Comparison of ENCODE assay signal across 1 cellular context in the genomic region with DNA sequence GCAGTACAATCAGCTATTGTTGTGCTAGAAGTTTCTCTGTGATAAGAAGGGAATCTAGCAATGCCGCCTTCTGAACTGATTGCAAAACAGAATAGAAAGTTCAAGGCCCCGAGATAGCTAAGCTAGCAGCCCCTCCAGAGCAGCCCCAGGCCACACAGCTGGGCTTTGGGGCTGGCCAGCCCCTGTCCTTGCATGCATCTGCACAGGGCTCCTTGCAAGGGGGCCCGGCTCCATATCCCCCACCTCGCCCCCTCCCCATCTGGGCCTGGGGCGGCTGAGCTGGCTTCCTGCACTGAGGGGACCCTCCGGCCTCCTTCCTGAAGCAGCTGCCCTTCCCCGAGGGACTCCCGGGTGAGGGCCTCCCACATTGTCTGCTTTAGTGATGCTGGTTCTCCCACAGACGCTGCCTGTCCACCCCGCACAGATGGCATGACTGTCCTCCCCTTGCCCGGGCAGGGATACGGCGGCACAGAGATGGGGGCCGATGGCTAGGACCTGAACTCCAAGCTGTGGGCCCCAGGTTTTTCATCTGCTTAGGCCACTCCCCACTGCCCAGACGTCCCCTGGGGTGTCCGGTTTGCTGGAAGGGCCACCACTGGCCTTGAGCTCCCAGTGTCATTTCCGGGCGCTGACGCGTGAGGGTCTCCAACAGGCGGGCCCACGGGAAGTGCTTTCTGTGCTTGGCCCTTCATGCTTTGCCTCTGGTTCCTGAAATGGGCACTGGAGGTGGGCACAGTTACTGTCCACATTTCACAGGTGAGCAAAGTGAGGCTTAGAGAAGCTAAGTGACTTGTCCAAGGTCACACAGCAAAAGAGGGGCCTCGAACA.
TF ChIP-seq lines count a peak whose summit lies in the region.

No MANE protein-coding gene starts in this region.

TF ChIP-seq in HepG2, 621 proteins besides CTCF, POLR2A, EP300 and RAD21 (continued from another document and continues in another):
- TF ChIP-seq ZNF639 (CRISPR knock-in tag; conservative IDR thresholded peaks at IDR 0.05) (0 out of 2 replicates have a peak, but pooled peaks have one; percentile 20), XBP1 (CRISPR knock-in tag; IDR thresholded peaks at IDR 0.05) (no peak), ZNF432 (CRISPR knock-in tag; IDR thresholded peaks at IDR 0.05; ENCODE audit: borderline replicate concordance) (no peak), ARNT2 (CRISPR knock-in tag; IDR thresholded peaks at IDR 0.05; ENCODE audit: low read depth) (0 out of 2 replicates have a peak, but pooled peaks have one; percentile 18), HNRNPUL1 (IDR thresholded peaks at IDR 0.05; ENCODE audit: low read depth, low read length) (no peak), ZNF800 (CRISPR knock-in tag; IDR thresholded peaks at IDR 0.05) (no peak), HMGXB3 (CRISPR knock-in tag; IDR thresholded peaks at IDR 0.05; ENCODE audit: borderline replicate concordance) (no peak), FOXM1 (CRISPR knock-in tag; IDR thresholded peaks at IDR 0.05) (no peak), FOSL2 (CRISPR knock-in tag; IDR thresholded peaks at IDR 0.05) (peak; percentile 51), SALL2 (CRISPR knock-in tag; IDR thresholded peaks at IDR 0.05) (0 out of 2 replicates have a peak, but pooled peaks have one; percentile 39), ZNF83 (CRISPR knock-in tag; IDR thresholded peaks at IDR 0.05; ENCODE audit: borderline replicate concordance) (no peak), BRCA1 (CRISPR knock-in tag; IDR thresholded peaks at IDR 0.05) (no peak), ZNF264 (CRISPR knock-in tag; IDR thresholded peaks at IDR 0.05) (no peak), SNAPC4 (CRISPR knock-in tag; IDR thresholded peaks at IDR 0.05) (peak; percentile 65), MYPOP (CRISPR knock-in tag; IDR thresholded peaks at IDR 0.05) (no peak)
- TF ChIP-seq, protein P1, sequence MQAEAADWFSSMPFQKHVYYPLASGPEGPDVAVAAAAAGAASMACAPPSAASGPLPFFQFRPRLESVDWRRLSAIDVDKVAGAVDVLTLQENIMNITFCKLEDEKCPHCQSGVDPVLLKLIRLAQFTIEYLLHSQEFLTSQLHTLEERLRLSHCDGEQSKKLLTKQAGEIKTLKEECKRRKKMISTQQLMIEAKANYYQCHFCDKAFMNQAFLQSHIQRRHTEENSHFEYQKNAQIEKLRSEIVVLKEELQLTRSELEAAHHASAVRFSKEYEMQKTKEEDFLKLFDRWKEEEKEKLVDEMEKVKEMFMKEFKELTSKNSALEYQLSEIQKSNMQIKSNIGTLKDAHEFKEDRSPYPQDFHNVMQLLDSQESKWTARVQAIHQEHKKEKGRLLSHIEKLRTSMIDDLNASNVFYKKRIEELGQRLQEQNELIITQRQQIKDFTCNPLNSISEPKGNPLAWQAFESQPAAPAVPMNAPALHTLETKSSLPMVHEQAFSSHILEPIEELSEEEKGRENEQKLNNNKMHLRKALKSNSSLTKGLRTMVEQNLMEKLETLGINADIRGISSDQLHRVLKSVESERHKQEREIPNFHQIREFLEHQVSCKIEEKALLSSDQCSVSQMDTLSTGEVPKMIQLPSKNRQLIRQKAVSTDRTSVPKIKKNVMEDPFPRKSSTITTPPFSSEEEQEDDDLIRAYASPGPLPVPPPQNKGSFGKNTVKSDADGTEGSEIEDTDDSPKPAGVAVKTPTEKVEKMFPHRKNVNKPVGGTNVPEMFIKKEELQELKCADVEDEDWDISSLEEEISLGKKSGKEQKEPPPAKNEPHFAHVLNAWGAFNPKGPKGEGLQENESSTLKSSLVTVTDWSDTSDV (CRISPR knock-in tag; IDR thresholded peaks at IDR 0.05) = peak; percentile 54; the same call in 1 of the 2 replicates
- TF ChIP-seq, protein P2, sequence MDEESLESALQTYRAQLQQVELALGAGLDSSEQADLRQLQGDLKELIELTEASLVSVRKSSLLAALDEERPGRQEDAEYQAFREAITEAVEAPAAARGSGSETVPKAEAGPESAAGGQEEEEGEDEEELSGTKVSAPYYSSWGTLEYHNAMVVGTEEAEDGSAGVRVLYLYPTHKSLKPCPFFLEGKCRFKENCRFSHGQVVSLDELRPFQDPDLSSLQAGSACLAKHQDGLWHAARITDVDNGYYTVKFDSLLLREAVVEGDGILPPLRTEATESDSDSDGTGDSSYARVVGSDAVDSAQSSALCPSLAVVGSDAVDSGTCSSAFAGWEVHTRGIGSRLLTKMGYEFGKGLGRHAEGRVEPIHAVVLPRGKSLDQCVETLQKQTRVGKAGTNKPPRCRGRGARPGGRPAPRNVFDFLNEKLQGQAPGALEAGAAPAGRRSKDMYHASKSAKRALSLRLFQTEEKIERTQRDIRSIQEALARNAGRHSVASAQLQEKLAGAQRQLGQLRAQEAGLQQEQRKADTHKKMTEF (CRISPR knock-in tag; IDR thresholded peaks at IDR 0.05) = peak; percentile 73; the same call in 1 of the 2 replicates
